ENCODE assay signal across 8 cellular contexts in the genomic region with DNA sequence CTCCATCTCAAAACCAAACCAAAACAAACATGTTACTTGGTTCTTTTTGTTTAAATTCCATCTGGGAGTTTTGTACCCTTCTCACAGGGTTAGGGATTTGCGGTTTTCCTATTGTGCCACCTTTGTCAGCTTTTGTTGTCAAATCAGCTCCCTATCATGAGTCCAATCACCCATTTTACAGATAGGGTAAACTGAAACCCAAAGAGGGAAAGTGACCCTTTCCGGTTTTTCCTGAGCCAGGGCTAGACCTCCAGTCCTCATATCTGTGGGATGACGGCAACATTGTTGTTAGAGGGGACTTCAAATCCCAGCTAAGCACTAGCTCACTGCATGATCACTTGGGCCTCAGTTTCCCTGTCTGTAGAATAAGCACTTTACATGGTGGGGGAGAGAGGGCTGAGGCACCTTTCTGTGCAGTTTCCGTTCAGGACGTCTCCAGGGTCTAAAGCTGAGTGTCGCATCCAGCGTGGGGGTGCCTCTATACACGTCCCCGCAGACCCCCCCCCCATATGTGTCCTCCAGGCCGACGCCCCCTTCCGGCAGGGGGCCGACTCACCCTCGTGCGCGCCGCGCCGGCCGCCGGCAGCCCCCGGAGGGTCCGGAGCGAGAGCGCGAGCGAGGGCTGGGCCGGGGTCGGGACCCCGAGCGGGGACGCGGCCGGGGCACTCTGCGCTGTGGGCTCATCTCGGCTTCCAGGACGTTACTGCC. TPM values are rescaled to one million over a fixed set of nuclear protein-coding genes. Genes with fewer than 3 reads are reported as not detected.
DNase-seq lines count a peak whose midpoint lies in the region; ATAC-seq and TF ChIP-seq lines count a peak whose summit lies in the region.

No MANE protein-coding gene starts in this region.

- WGBS in heart right ventricle, 2 donors: 6 to 10% methylated on average over 32 to 37 of the region's 37 CpGs
- WGBS in urinary bladder: 7% methylated on average over 37 of the region's 37 CpGs

- H3K27ac ChIP-seq in heart right ventricle: peak overlapping the region in 5 of 10 donors; percentile 5 to 35 (median 28)
- no peak overlapping the region for H3K27ac ChIP-seq in left lung
- H3K27ac ChIP-seq in urinary bladder (ENCODE audit: low read depth): no peak overlapping the region

- intact Hi-C loops in heart right ventricle (cut with DNase I): loop anchor here in 8 of 10 donors (5.0 to 10.0 kb wide), 4 partner anchors 75 to 98 kb away; partner anchors contain the start of gene NXNL1 (in 1 of the 8)
- intact Hi-C loops in left ventricle myocardium superior (cut with micrococcal nuclease): loop anchor here (5.0 kb wide), 1 partner anchor 43 kb away; no protein-coding TSS in a partner anchor
- intact Hi-C loops in left lung (cut with DNase I): no loop called here

- H3K9me3 ChIP-seq in heart right ventricle (peaks cover 0 to 12% (median 0%) of the 10 kb centered on the region in 11 donors), left lung (peaks cover 0 to 3% of the 10 kb centered on the region in 2 donors)

- peaks cover 0 to 50% (median 15%) of the 10 kb centered on the region in 7 donors for H3K27me3 ChIP-seq in heart right ventricle
- H3K27me3 ChIP-seq in left lung: peaks cover 0 to 45% of the 10 kb centered on the region in 2 donors

- DNase-seq in heart right ventricle (no peak), left ventricle myocardium superior (no peak), astrocyte of the hippocampus (ENCODE audit: low read depth, low spot score) (peak; percentile 37), left lung (no peak), D341Med (ENCODE audit: low spot score) (no peak)

- H3K36me3 ChIP-seq in heart right ventricle (no peaks in the 10 kb centered on the region), left lung (no peaks in the 10 kb centered on the region), urinary bladder (ENCODE audit: insufficient read depth) (no peaks in the 10 kb centered on the region)

- H3K4me1 ChIP-seq in heart right ventricle: peaks cover 0 to 42% (median 26%) of the 10 kb centered on the region in 9 donors
- peaks cover 4 to 39% of the 10 kb centered on the region in 2 donors for H3K4me1 ChIP-seq in left lung
- no peaks in the 10 kb centered on the region for H3K4me1 ChIP-seq in urinary bladder (ENCODE audit: insufficient read depth)

- ATAC-seq in heart right ventricle: peak in 2 of 8 donors; percentile 2
- no peak for ATAC-seq in left ventricle myocardium superior
- ATAC-seq in left lung: no peak
- no peak for ATAC-seq in HG02870 (IDR thresholded peaks at IDR 0.05; ENCODE audit: unreplicated experiment)
- no peak for ATAC-seq in HG03565 (IDR thresholded peaks at IDR 0.05; ENCODE audit: unreplicated experiment)

- TF ChIP-seq CTCF in heart right ventricle (IDR thresholded peaks at IDR 0.05) (peak in 1 of 9 donors; percentile 10), left lung (IDR thresholded peaks at IDR 0.05) (no peak)

- H3K4me3 ChIP-seq in heart right ventricle (peak overlapping the region in 9 of 10 donors; percentile 21 to 58 (median 52)), left lung (peak overlapping the region; percentile 37 to 44), urinary bladder (ENCODE audit: low read depth, low read length) (peak overlapping the region; percentile 23)

RNA-seq across cellular contexts. Expression of gene CCDC194, which starts 3.9 kb away (rescaled TPM):
- total RNA-seq in heart right ventricle (under 1 TPM in 3 of 10 donors, not detected in 7; 0.44 to 0.51 (median 0.50) TPM), left ventricle myocardium superior (not detected), left lung (1 to 10 TPM in 1 of 2 donors, under 1 TPM in 1; 0.61 to 1.4 TPM), urinary bladder (not detected)
- polyA plus RNA-seq in heart right ventricle (1 to 10 TPM in 1 of 2 donors, not detected in 1; 1.0 TPM), urinary bladder (not detected)

RNA-seq across cellular contexts. Expression of gene PLVAP, which starts 13.0 kb away (rescaled TPM):
- total RNA-seq in heart right ventricle: 10 to 100 TPM in 9 of 10 donors, 1 to 10 TPM in 1; 7.5 to 56.0 (median 22.1) TPM
- polyA plus RNA-seq in heart right ventricle: 10 to 100 TPM; 69.1 to 74.9 TPM
- 22.9 TPM for total RNA-seq in left ventricle myocardium superior
- 10 to 100 TPM; 21.9 to 59.5 TPM for total RNA-seq in left lung
- total RNA-seq in urinary bladder: 23.6 TPM
- polyA plus RNA-seq in urinary bladder: 289 TPM

RNA-seq across cellular contexts. Expression of gene BST2, which starts 15.3 kb away (rescaled TPM):
- total RNA-seq in heart right ventricle (10 to 100 TPM; 22.7 to 73.5 (median 37.0) TPM), left ventricle myocardium superior (49.7 TPM), left lung (100 to 1,000 TPM in 1 of 2 donors, 10 to 100 TPM in 1; 90.2 to 104 TPM), urinary bladder (11.5 TPM)
- polyA plus RNA-seq in heart right ventricle (10 to 100 TPM; 32.0 to 75.4 TPM), urinary bladder (103 TPM)

RNA-seq across cellular contexts. Expression of gene MVB12A, which starts 29.7 kb away (rescaled TPM):
- total RNA-seq in heart right ventricle (10 to 100 TPM; 11.7 to 26.8 (median 13.4) TPM), left ventricle myocardium superior (18.9 TPM), left lung (10 to 100 TPM; 41.7 to 47.7 TPM), urinary bladder (25.7 TPM)
- polyA plus RNA-seq in heart right ventricle (10 to 100 TPM; 38.6 to 50.0 TPM), urinary bladder (66.4 TPM)

RNA-seq across cellular contexts. Expression of gene GTPBP3, which starts 52.8 kb away (rescaled TPM):
- 10 to 100 TPM in 4 of 10 donors, 1 to 10 TPM in 6; 8.0 to 12.4 (median 9.8) TPM for total RNA-seq in heart right ventricle
- polyA plus RNA-seq in heart right ventricle: 10 to 100 TPM in 1 of 2 donors, 1 to 10 TPM in 1; 8.9 to 12.8 TPM
- 11.5 TPM for total RNA-seq in left ventricle myocardium superior
- total RNA-seq in left lung: 10 to 100 TPM; 16.9 to 23.5 TPM
- total RNA-seq in urinary bladder: 11.2 TPM
- polyA plus RNA-seq in urinary bladder: 15.9 TPM

Comparison
In these comparisons a context has a peak if more than half of its experiments do, and no peak if none do; other contexts are left out.
1. intact Hi-C loops: an anchor here in heart right ventricle (5.0 to 10.0 kb wide) and left ventricle myocardium superior (5.0 kb wide); none called in left lung.